ENCODE assay signal across 16 cellular contexts in genomic region chr22:25059438-25059837, GRCh38.
DNase-seq lines count a peak whose midpoint lies in the region; ATAC-seq and TF ChIP-seq lines count a peak whose summit lies in the region.
"Had no signal": no experiment of that assay in that cellular context is flagged by ENCODE, and none has a peak within 500 bp of the region (broad histone marks: within the 10 kb centered on the region; RNA-seq: fewer than 3 reads in every experiment).

No MANE protein-coding gene starts in this region.

- no peaks in the 10 kb centered on the region for H3K79me2 ChIP-seq in H9 (ENCODE audit: insufficient read depth, low read length)

- intact Hi-C loops in activated CD4-positive, alpha-beta T cell treated with anti-CD3 and anti-CD28 coated beads for 36 hours (cut with DNase I, micrococcal nuclease), result no loop called here

- no peak overlapping the region for H3K14ac ChIP-seq in H9 (ENCODE audit: insufficient read depth, low read length)
- no peak overlapping the region for H3K14ac ChIP-seq in neuronal stem cell (ENCODE audit: low read length)

- no peak overlapping the region for H3K4me2 ChIP-seq in H9 (ENCODE audit: insufficient read depth, insufficient read length, low read length)
- no peak overlapping the region for H3K4me2 ChIP-seq in neuronal stem cell (ENCODE audit: insufficient read depth, low read length, poor library complexity, severe bottlenecking)
- H3K4me2 ChIP-seq: BLaER1 had no signal

- no peak for DNase-seq in activated CD4-positive, alpha-beta T cell treated with anti-CD3 and anti-CD28 coated beads for 36 hours
- no peak for DNase-seq in activated CD4-positive, alpha-beta T cell treated with anti-CD3 and anti-CD28 coated beads for 1 hour
- DNase-seq in H9 (no peak), neuronal stem cell (ENCODE audit: low spot score) (no peak), GOT3 (lab: John Stamatoyannopoulos, UW) (no peak)
- DNase-seq: CD8-positive, alpha-beta memory T cell; DMS79; MV-4-11; NCI-H146; NCI-H510A treated with DMSO at 0.1 percent for 48 hours had no signal

- H3K4me1 Mint-ChIP-seq in activated CD4-positive, alpha-beta T cell treated with anti-CD3 and anti-CD28 coated beads for 36 hours, result peaks cover 66% of the 10 kb centered on the region
- peaks cover 20% of the 10 kb centered on the region in 2 experiments for H3K4me1 Mint-ChIP-seq in H9
- peaks cover 34% of the 10 kb centered on the region for H3K4me1 Mint-ChIP-seq in activated T-helper 17 cell treated with anti-CD3 and anti-CD28 coated beads, Interleukin-2, amount 50 U/mL, for 72 hours

- H3K4me3 Mint-ChIP-seq in activated CD4-positive, alpha-beta T cell treated with anti-CD3 and anti-CD28 coated beads for 36 hours, result no peak overlapping the region
- no peak overlapping the region for H3K4me3 Mint-ChIP-seq in H9
- H3K4me3 Mint-ChIP-seq in activated T-helper 17 cell treated with anti-CD3 and anti-CD28 coated beads, Interleukin-2, amount 50 U/mL, for 72 hours, result no peak overlapping the region

- CTCF ChIA-PET in activated CD4-positive, alpha-beta T cell treated with anti-CD3 and anti-CD28 coated beads for 36 hours (lab: Charles Lee), result interaction anchor here (1.2 to 1.9 kb wide), 4 partner anchors 9 to 52 kb away, joined by 5 to 9 read pairs (median 6); no protein-coding TSS in a partner anchor

- H4K8ac ChIP-seq in H9 (replicated peaks; ENCODE audit: insufficient read length, low read depth, low read length) (no peak overlapping the region), neuronal stem cell (ENCODE audit: low read depth, low read length) (no peak overlapping the region)

- H4K5ac ChIP-seq in H9 (ENCODE audit: insufficient read length, low read depth, low read length), result no peak overlapping the region

- H3K9me3 ChIP-seq in H9 (ENCODE audit: control insufficient read depth, low read depth, low read length) (no peaks in the 10 kb centered on the region), neuronal stem cell (replicated peaks in 1 of 2; ENCODE audit: control insufficient read depth in 2 of 2, insufficient read depth in 1 of 2, low read depth in 1 of 2, low read length in 2 of 2) (no peaks in the 10 kb centered on the region)
- H3K9me3 ChIP-seq: BLaER1, HAP-1 had no signal

- no CpG with 5 or more reads among the region's 5 CpGs for WGBS in H9 (ENCODE audit: extremely low coverage, insufficient read length, low lambda C conversion rate)
- WGBS in neuronal stem cell (ENCODE audit: extremely low coverage in 2 of 2, insufficient read length in 2 of 2, insufficient replicate concordance in 1 of 2), 2 donors, result no CpG with 5 or more reads among the region's 5 CpGs

- H2BK15ac ChIP-seq in H9 (ENCODE audit: low read depth, low read length) (no peak overlapping the region), neuronal stem cell (ENCODE audit: low read length) (no peak overlapping the region)

- no peaks in the 10 kb centered on the region for H3K36me3 ChIP-seq in neuronal stem cell (replicated peaks in 1 of 2; ENCODE audit: control insufficient read depth in 2 of 2, insufficient read depth in 2 of 2, low read length in 2 of 2)
- H3K36me3 ChIP-seq: BLaER1, HAP-1 had no signal

- H3K18ac ChIP-seq in H9 (ENCODE audit: insufficient read length, low read depth, low read length) (no peak overlapping the region), neuronal stem cell (ENCODE audit: low read length) (peak overlapping the region; percentile 70)

- no peak for ATAC-seq in activated CD4-positive, alpha-beta T cell treated with anti-CD3 and anti-CD28 coated beads for 36 hours
- ATAC-seq in activated T-helper 17 cell treated with anti-CD3 and anti-CD28 coated beads, Interleukin-2, amount 50 U/mL, for 72 hours (replicated peaks), result no peak
- no peak for ATAC-seq in HG03432 (IDR thresholded peaks at IDR 0.05; ENCODE audit: unreplicated experiment)
- no peak for ATAC-seq in GM21619 (IDR thresholded peaks at IDR 0.05; ENCODE audit: unreplicated experiment)

- no peaks in the 10 kb centered on the region for H4K20me1 ChIP-seq in H9 (ENCODE audit: control insufficient read depth, insufficient read depth, insufficient read length)
- H4K20me1 ChIP-seq: BLaER1 had no signal

- no peak overlapping the region for H2BK20ac ChIP-seq in H9 (ENCODE audit: low read depth, low read length, poor library complexity, severe bottlenecking)

- TF ChIP-seq CTCF in H9 (conservative IDR thresholded peaks at IDR 0.05), result no peak

- H3K9me3 Mint-ChIP-seq in activated CD4-positive, alpha-beta T cell treated with anti-CD3 and anti-CD28 coated beads for 36 hours (ENCODE audit: low read depth), result no peaks in the 10 kb centered on the region
- no peaks in the 10 kb centered on the region for H3K9me3 Mint-ChIP-seq in H9
- no peaks in the 10 kb centered on the region for H3K9me3 Mint-ChIP-seq in activated T-helper 17 cell treated with anti-CD3 and anti-CD28 coated beads, Interleukin-2, amount 50 U/mL, for 72 hours
- H3K9me3 Mint-ChIP-seq: CD8-positive, alpha-beta memory T cell had no signal

- no peak overlapping the region for H3K23ac ChIP-seq in H9 (ENCODE audit: insufficient read length, low read depth, low read length)
- no peak overlapping the region for H3K23ac ChIP-seq in neuronal stem cell (ENCODE audit: low read depth, low read length, poor library complexity)

- H3K27me3 ChIP-seq in H9 (ENCODE audit: insufficient read depth, low read length), result no peaks in the 10 kb centered on the region
- H3K27me3 ChIP-seq in neuronal stem cell (ENCODE audit: control insufficient read depth in 3 of 3, insufficient read depth in 3 of 3, low read depth in 1 of 3, low read length in 3 of 3), result no peaks in the 10 kb centered on the region
- H3K27me3 ChIP-seq: BLaER1 had no signal

- H4K91ac ChIP-seq in H9 (ENCODE audit: insufficient read length, low read depth, low read length), result no peak overlapping the region
- peak overlapping the region; percentile 57 for H4K91ac ChIP-seq in neuronal stem cell (ENCODE audit: low read depth, low read length, poor library complexity)

- H2BK5ac ChIP-seq in H9 (ENCODE audit: insufficient read length, low read length) (no peak overlapping the region), neuronal stem cell (ENCODE audit: low read length) (no peak overlapping the region)

- H2AK5ac ChIP-seq in H9 (ENCODE audit: insufficient read length, low read length) (no peak overlapping the region), neuronal stem cell (ENCODE audit: low read depth, low read length) (no peak overlapping the region)

- no peak overlapping the region for H2BK12ac ChIP-seq in H9 (ENCODE audit: insufficient read length, low read depth, low read length)
- H2BK12ac ChIP-seq in neuronal stem cell (ENCODE audit: low read length), result peak overlapping the region; percentile 46

- no peak overlapping the region for H3K9ac ChIP-seq in H9 (ENCODE audit: extremely low read depth, insufficient read length, low read length)
- H3K9ac ChIP-seq in neuronal stem cell (ENCODE audit: low read depth, low read length, poor library complexity), result peak overlapping the region; percentile 73
- H3K9ac ChIP-seq: BLaER1 had no signal

- H3K4ac ChIP-seq in H9 (ENCODE audit: low read depth, low read length), result no peak overlapping the region
- H3K4ac ChIP-seq in neuronal stem cell (ENCODE audit: low read length), result no peak overlapping the region

- peak overlapping the region; percentile 52 for H3K27ac Mint-ChIP-seq in activated CD4-positive, alpha-beta T cell treated with anti-CD3 and anti-CD28 coated beads for 36 hours
- peak overlapping the region; percentile 14 to 46 (median 17); a peak in 2 of 7 replicates for H3K27ac Mint-ChIP-seq in H9
- H3K27ac Mint-ChIP-seq in activated T-helper 17 cell treated with anti-CD3 and anti-CD28 coated beads, Interleukin-2, amount 50 U/mL, for 72 hours, result peak overlapping the region; percentile 39

- H3K27ac ChIP-seq in H9 (ENCODE audit: insufficient read length, low read depth, low read length) (no peak overlapping the region), neuronal stem cell (replicated peaks; ENCODE audit: low read length) (no peak overlapping the region)
- H3K27ac ChIP-seq: BLaER1, HL-60 had no signal

- H2AFZ ChIP-seq in H9 (ENCODE audit: low read length), result no peak overlapping the region
- no peak overlapping the region for H2AFZ ChIP-seq in neuronal stem cell (ENCODE audit: low read length)

- no peaks in the 10 kb centered on the region for H3K36me3 Mint-ChIP-seq in activated CD4-positive, alpha-beta T cell treated with anti-CD3 and anti-CD28 coated beads for 36 hours (ENCODE audit: low read depth)
- peaks cover 2 to 4% (median 3%) of the 10 kb centered on the region in 3 experiments; a peak in 4 of 7 replicates for H3K36me3 Mint-ChIP-seq in H9 (ENCODE audit: insufficient read depth in 1 of 3, low read depth in 3 of 3)
- no peaks in the 10 kb centered on the region for H3K36me3 Mint-ChIP-seq in activated T-helper 17 cell treated with anti-CD3 and anti-CD28 coated beads, Interleukin-2, amount 50 U/mL, for 72 hours (ENCODE audit: low read depth)
- H3K36me3 Mint-ChIP-seq: CD8-positive, alpha-beta memory T cell had no signal

- no peaks in the 10 kb centered on the region; the same call in 1 of the 2 replicates for H3K4me1 ChIP-seq in H9 (ENCODE audit: insufficient read depth, low read length)
- peaks cover 10 to 14% of the 10 kb centered on the region in 2 donors for H3K4me1 ChIP-seq in neuronal stem cell (ENCODE audit: control insufficient read depth in 2 of 2, insufficient read depth in 1 of 2, low read depth in 1 of 2, low read length in 2 of 2)
- H3K4me1 ChIP-seq: HAP-1 had no signal

- H3K23me2 ChIP-seq in H9 (ENCODE audit: insufficient read length, low read depth, low read length, poor library complexity, severe bottlenecking), result no peaks in the 10 kb centered on the region

- no peaks in the 10 kb centered on the region for H3K79me1 ChIP-seq in H9 (ENCODE audit: insufficient read depth, low read depth, low read length, poor library complexity, severe bottlenecking)
- no peaks in the 10 kb centered on the region for H3K79me1 ChIP-seq in neuronal stem cell (ENCODE audit: low read depth, low read length)

- H3K4me3 ChIP-seq in neuronal stem cell (ENCODE audit: low read length in 2 of 2), result no peak overlapping the region
- H3K4me3 ChIP-seq: BLaER1, HAP-1 had no signal

- H3T11ph ChIP-seq in H9 (ENCODE audit: low read length), result no peak overlapping the region

- H3K56ac ChIP-seq in H9 (ENCODE audit: insufficient read length, low read depth, low read length), result no peak overlapping the region

- H3K27me3 Mint-ChIP-seq in activated CD4-positive, alpha-beta T cell treated with anti-CD3 and anti-CD28 coated beads for 36 hours, result no peaks in the 10 kb centered on the region
- no peaks in the 10 kb centered on the region for H3K27me3 Mint-ChIP-seq in H9 (ENCODE audit: low read depth)
- H3K27me3 Mint-ChIP-seq in activated T-helper 17 cell treated with anti-CD3 and anti-CD28 coated beads, Interleukin-2, amount 50 U/mL, for 72 hours, result no peaks in the 10 kb centered on the region

- no peak overlapping the region for H2BK120ac ChIP-seq in H9 (ENCODE audit: low read depth, low read length, poor library complexity, severe bottlenecking)
- H2BK120ac ChIP-seq in neuronal stem cell (ENCODE audit: low read depth, low read length), result no peak overlapping the region

- POLR2A ChIA-PET in activated CD4-positive, alpha-beta T cell treated with anti-CD3 and anti-CD28 coated beads for 36 hours (lab: Charles Lee), result no interaction called here
